In genomic region chr17:49985310-49985990, GRCh38 we compare ENCODE assay signal across 18 cellular contexts. TPM values are rescaled to one million over a fixed set of nuclear protein-coding genes. Genes with fewer than 3 reads are reported as not detected.
DNase-seq lines count a peak whose midpoint lies in the region; ATAC-seq and TF ChIP-seq lines count a peak whose summit lies in the region.
"Had no signal": no experiment of that assay in that cellular context is flagged by ENCODE, and none has a peak within 500 bp of the region (broad histone marks: within the 10 kb centered on the region; RNA-seq: fewer than 3 reads in every experiment).

No MANE protein-coding gene starts in this region.

- H3K9me3 ChIP-seq in HEK293 (ENCODE audit: control insufficient read depth, insufficient read depth, low read depth, low read length) = no peaks in the 10 kb centered on the region
- no peaks in the 10 kb centered on the region for H3K9me3 ChIP-seq in neuronal stem cell (replicated peaks in 1 of 2; ENCODE audit: control insufficient read depth in 2 of 2, insufficient read depth in 1 of 2, low read depth in 1 of 2, low read length in 2 of 2)

- WGBS in neuronal stem cell (ENCODE audit: extremely low coverage in 2 of 2, insufficient read length in 2 of 2, insufficient replicate concordance in 1 of 2), 2 donors = no CpG with 5 or more reads among the region's 3 CpGs

- no peaks in the 10 kb centered on the region for H3K4me1 Mint-ChIP-seq in stimulated activated effector memory CD8-positive, alpha-beta T cell treated with anti-CD3 and anti-CD28 coated beads, Interleukin-12 subunit alpha, Interleukin-12 subunit beta, amount 100 ng/mL, for 72 hours

- no peaks in the 10 kb centered on the region for H3K9me3 Mint-ChIP-seq in stimulated activated effector memory CD8-positive, alpha-beta T cell treated with anti-CD3 and anti-CD28 coated beads, Interleukin-12 subunit alpha, Interleukin-12 subunit beta, amount 100 ng/mL, for 72 hours
- H3K9me3 Mint-ChIP-seq: HFFc6; T-helper 1 cell treated with Interleukin-12 subunit alpha and Interleukin-12 subunit beta and Interleukin-4 antibody, amounts not matched to agents 30 μg/mL and 1 μg/mL, for 36 hours had no signal

- no peak for ATAC-seq in stimulated activated effector memory CD8-positive, alpha-beta T cell treated with anti-CD3 and anti-CD28 coated beads, Interleukin-12 subunit alpha, Interleukin-12 subunit beta, amount 100 ng/mL, for 72 hours
- no peak for ATAC-seq in esophagus mucosa

- H2BK120ac ChIP-seq in neuronal stem cell (ENCODE audit: low read depth, low read length) = no peak overlapping the region

- no peak overlapping the region for H2BK12ac ChIP-seq in neuronal stem cell (ENCODE audit: low read length)

- no peak overlapping the region for H3K9ac ChIP-seq in neuronal stem cell (ENCODE audit: low read depth, low read length, poor library complexity)

- peak overlapping the region; percentile 16 for H2BK15ac ChIP-seq in neuronal stem cell (ENCODE audit: low read length)

- H3K27ac Mint-ChIP-seq in stimulated activated effector memory CD8-positive, alpha-beta T cell treated with anti-CD3 and anti-CD28 coated beads, Interleukin-12 subunit alpha, Interleukin-12 subunit beta, amount 100 ng/mL, for 72 hours = no peak overlapping the region
- H3K27ac Mint-ChIP-seq: HFFc6; T-helper 1 cell treated with Interleukin-12 subunit alpha and Interleukin-12 subunit beta and Interleukin-4 antibody, amounts not matched to agents 30 μg/mL and 1 μg/mL, for 36 hours had no signal

- H3K36me3 ChIP-seq in HEK293 (ENCODE audit: control insufficient read depth in 2 of 2, insufficient read depth in 1 of 2, low read length in 2 of 2) = no peaks in the 10 kb centered on the region
- H3K36me3 ChIP-seq in neuronal stem cell (replicated peaks in 1 of 2; ENCODE audit: control insufficient read depth in 2 of 2, insufficient read depth in 2 of 2, low read length in 2 of 2) = no peaks in the 10 kb centered on the region

- H3K27ac ChIP-seq in HEK293 (ENCODE audit: extremely low read depth, low read depth, low read length) = no peak overlapping the region
- no peak overlapping the region for H3K27ac ChIP-seq in neuronal stem cell (replicated peaks; ENCODE audit: low read length)
- H3K27ac ChIP-seq: C4-2B, SK-N-MC had no signal

- no peak overlapping the region for H2BK5ac ChIP-seq in neuronal stem cell (ENCODE audit: low read length)

- H3K36me3 Mint-ChIP-seq in stimulated activated effector memory CD8-positive, alpha-beta T cell treated with anti-CD3 and anti-CD28 coated beads, Interleukin-12 subunit alpha, Interleukin-12 subunit beta, amount 100 ng/mL, for 72 hours = peaks cover 5% of the 10 kb centered on the region

- no peak overlapping the region for H2AFZ ChIP-seq in neuronal stem cell (ENCODE audit: low read length)

- H3K4me1 ChIP-seq in HEK293 (ENCODE audit: control insufficient read depth, insufficient read depth, low read length) (peaks cover 2% of the 10 kb centered on the region; the same call in 1 of the 2 replicates), neuronal stem cell (ENCODE audit: control insufficient read depth in 2 of 2, insufficient read depth in 1 of 2, low read depth in 1 of 2, low read length in 2 of 2) (peaks cover 0 to 11% of the 10 kb centered on the region in 2 donors)

- H3K4me3 Mint-ChIP-seq in stimulated activated effector memory CD8-positive, alpha-beta T cell treated with anti-CD3 and anti-CD28 coated beads, Interleukin-12 subunit alpha, Interleukin-12 subunit beta, amount 100 ng/mL, for 72 hours = no peak overlapping the region
- H3K4me3 Mint-ChIP-seq: HFFc6; T-helper 1 cell treated with Interleukin-12 subunit alpha and Interleukin-12 subunit beta and Interleukin-4 antibody, amounts not matched to agents 30 μg/mL and 1 μg/mL, for 36 hours had no signal

- H3K4ac ChIP-seq in neuronal stem cell (ENCODE audit: low read length) = no peak overlapping the region

- H3K18ac ChIP-seq in neuronal stem cell (ENCODE audit: low read length) = peak overlapping the region; percentile 50

- peak; percentile 7 for DNase-seq in COR-L47 (lab: John Stamatoyannopoulos, UW)
- DNase-seq in cerebellar cortex (ENCODE audit: low spot score) = peak; percentile 63
- DNase-seq in neuronal stem cell (ENCODE audit: low spot score) = no peak
- DNase-seq in NCI-H2227 (lab: John Stamatoyannopoulos, UW; ENCODE audit: unreplicated experiment) = no peak
- DNase-seq in stimulated activated effector memory CD8-positive, alpha-beta T cell treated with anti-CD3 and anti-CD28 coated beads, Interleukin-12 subunit alpha, Interleukin-12 subunit beta, amount 100 ng/mL, for 72 hours (ENCODE audit: low spot score in 2 of 2) = no peak
- DNase-seq: HFFc6, KBM-7, NCI-H1092, NCI-H187, NCI-H2171 treated with DMSO at 0.1 percent for 48 hours, NCI-H510A had no signal

- no peak overlapping the region for H4K91ac ChIP-seq in neuronal stem cell (ENCODE audit: low read depth, low read length, poor library complexity)

- no peak for TF ChIP-seq CTCF in HEK293 (tag by site-specific recombination; IDR thresholded peaks at IDR 0.05)

- H3K4me3 ChIP-seq in HEK293 (ENCODE audit: low read depth, low read length) = no peak overlapping the region
- no peak overlapping the region for H3K4me3 ChIP-seq in neuronal stem cell (ENCODE audit: low read length in 2 of 2)
- H3K4me3 ChIP-seq: SK-N-MC had no signal

- no peak overlapping the region for H3K4me2 ChIP-seq in neuronal stem cell (ENCODE audit: insufficient read depth, low read length, poor library complexity, severe bottlenecking)

- no peak overlapping the region for H3K14ac ChIP-seq in neuronal stem cell (ENCODE audit: low read length)

- H2AK5ac ChIP-seq in neuronal stem cell (ENCODE audit: low read depth, low read length) = no peak overlapping the region

- CTCF ChIA-PET in HEK293 (lab: Yijun Ruan, JAX) = interaction anchor here (0.6 to 7.9 kb wide), 6 partner anchors 9 to 102 kb away, joined by 3 to 67 read pairs (median 4); partner anchors contain the start of gene DLX3

- POLR2A ChIA-PET in HEK293 (lab: Yijun Ruan, JAX) = no interaction called here

- peaks cover 3% of the 10 kb centered on the region for H3K79me1 ChIP-seq in neuronal stem cell (ENCODE audit: low read depth, low read length)

- H3K27me3 ChIP-seq in neuronal stem cell (ENCODE audit: control insufficient read depth in 3 of 3, insufficient read depth in 3 of 3, low read depth in 1 of 3, low read length in 3 of 3) = peaks cover 0 to 65% (median 15%) of the 10 kb centered on the region in 3 experiments

- H4K8ac ChIP-seq in neuronal stem cell (ENCODE audit: low read depth, low read length) = no peak overlapping the region

- no peak overlapping the region for H3K23ac ChIP-seq in neuronal stem cell (ENCODE audit: low read depth, low read length, poor library complexity)

TF ChIP-seq in HEK293, 187 proteins besides CTCF, POLR2A, EP300 and RAD21 (continues in another document):
- TF ChIP-seq ZNF600 (tag by site-specific recombination; IDR thresholded peaks at IDR 0.05) (peak; percentile 86), ZNF596 (tag by site-specific recombination; IDR thresholded peaks at IDR 0.05) (no peak), ZNF585B (tag by site-specific recombination; IDR thresholded peaks at IDR 0.05) (no peak), ZSCAN5A (tag by site-specific recombination; IDR thresholded peaks at IDR 0.05) (no peak), PATZ1 (tag by site-specific recombination; IDR thresholded peaks at IDR 0.05) (0 out of 2 replicates have a peak, but pooled peaks have one; percentile 16)

RNA-seq across cellular contexts. Expression of gene DLX3, which starts 9.6 kb away (rescaled TPM):
- 1.2 TPM for polyA plus RNA-seq in neuronal stem cell (2013, experiment 1 of 2)
- polyA plus RNA-seq in neuronal stem cell (2013, experiment 2 of 2) = 1.1 TPM
- total RNA-seq in esophagus mucosa = 4.0 TPM
- total RNA-seq: HFFc6, OCI-LY7 had no signal
- polyA plus RNA-seq: AG04450 had no signal

RNA-seq across cellular contexts. Expression of gene DLX4, which starts 16.5 kb away (rescaled TPM):
- polyA plus RNA-seq in neuronal stem cell (2013, experiment 1 of 2) = 0.45 TPM
- 0.61 TPM for polyA plus RNA-seq in neuronal stem cell (2013, experiment 2 of 2)
- total RNA-seq in esophagus mucosa = 0.52 TPM
- total RNA-seq: HFFc6 had no signal

Comparison
In these comparisons a context has a peak if more than half of its experiments do, and no peak if none do; other contexts are left out.
1. DNase-seq: peak in COR-L47 (single experiment) and cerebellar cortex (single experiment); none in neuronal stem cell (single experiment), NCI-H2227 (single experiment) and stimulated activated effector memory CD8-positive, alpha-beta T cell treated with anti-CD3 and anti-CD28 coated beads, Interleukin-12 subunit alpha, Interleukin-12 subunit beta, amount 100 ng/mL, for 72 hours (0 of 2).